ENCODE assay signal across 8 cellular contexts in the genomic region with DNA sequence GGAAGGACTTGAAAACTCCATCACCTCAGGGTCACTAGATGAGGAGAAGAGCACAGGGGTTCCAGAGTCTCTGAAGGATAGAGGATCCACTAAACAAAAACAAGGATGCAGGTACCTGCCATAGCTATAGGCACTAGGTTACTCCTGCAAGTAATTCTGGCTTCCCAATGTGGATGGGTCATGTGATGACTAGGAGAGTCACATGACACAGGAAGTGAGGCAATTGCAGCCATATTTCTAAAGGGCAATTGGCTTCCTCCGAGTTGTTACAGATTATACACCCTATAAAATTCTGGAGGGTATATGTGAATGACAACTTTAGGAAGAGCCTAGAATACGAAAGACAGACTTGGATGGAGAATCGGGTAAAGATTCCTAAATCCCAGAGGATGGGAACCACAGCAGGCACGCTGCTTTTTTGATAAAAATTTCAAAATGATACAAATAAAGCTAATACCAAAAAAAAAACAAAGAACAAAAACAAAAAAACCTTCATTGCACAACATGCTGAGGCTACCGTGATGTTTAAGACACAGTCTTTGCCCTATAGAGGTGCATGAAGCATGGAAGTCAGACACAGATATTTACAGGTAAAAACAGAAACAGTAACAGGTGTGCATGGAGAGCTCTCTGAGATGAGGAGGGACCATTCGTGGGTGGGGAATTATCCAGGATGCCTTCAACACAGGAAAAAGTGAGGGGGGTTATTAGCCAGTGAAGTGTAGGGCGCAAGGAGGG. TPM values are rescaled to one million over a fixed set of nuclear protein-coding genes. Genes with fewer than 3 reads are reported as not detected.
A peak's percentile ranks its signal among the peaks of the same experiment; 100 is the strongest.
DNase-seq lines count a peak whose midpoint lies in the region; ATAC-seq lines count a peak whose summit lies in the region.

No MANE protein-coding gene starts in this region.

- peak overlapping the region; percentile 10 for H3K9ac ChIP-seq in SK-N-MC (ENCODE audit: insufficient read length)

- no peaks in the 10 kb centered on the region for H3K36me3 ChIP-seq in SK-N-MC (ENCODE audit: insufficient read depth, low read length)

- peak overlapping the region; percentile 78; the same call in 1 of the 2 replicates for H3K27ac ChIP-seq in SK-N-MC

- H3K4me3 ChIP-seq in SK-N-MC: peak overlapping the region; percentile 50

- no peaks in the 10 kb centered on the region for H3K9me3 ChIP-seq in SK-N-MC (ENCODE audit: low read depth, low read length)

- peak; percentile 78 for DNase-seq in COLO829 (ENCODE audit: low spot score)
- peak; percentile 57 for DNase-seq in HT1080 (ENCODE audit: low read depth)
- DNase-seq in SK-N-MC (ENCODE audit: low read depth, low spot score): peak; percentile 65
- peak; percentile 88 for DNase-seq in epidermal melanocyte (ENCODE audit: insufficient read length, low spot score)
- peak; percentile 69 for DNase-seq in mucosa of gallbladder (ENCODE audit: low spot score)

- ATAC-seq in GM21576 (IDR thresholded peaks at IDR 0.05; ENCODE audit: unreplicated experiment) (no peak), GM21423 (IDR thresholded peaks at IDR 0.05; ENCODE audit: unreplicated experiment) (no peak), GM21825 (IDR thresholded peaks at IDR 0.05; ENCODE audit: unreplicated experiment) (no peak)

RNA-seq across cellular contexts. Expression of gene MTX1, which starts 10.5 kb away (rescaled TPM):
- total RNA-seq in HT1080 (2014; rRNA removed; shearing (Covaris generic)): 50.0 and 54.0 TPM in 2 replicates
- polyA plus RNA-seq in HT1080 (2015; cell fraction: cytosol; rRNA removed): 16.8 and 24.7 TPM in 2 replicates
- 13.2 and 18.0 TPM in 2 replicates for polyA plus RNA-seq in HT1080 (2015; cell fraction: nucleus; rRNA removed)
- total RNA-seq in mucosa of gallbladder: 31.3 TPM

RNA-seq across cellular contexts. Expression of gene THBS3, which starts 11.3 kb away (rescaled TPM):
- 2.7 and 3.1 TPM in 2 replicates for total RNA-seq in HT1080 (2014; rRNA removed; shearing (Covaris generic))
- polyA plus RNA-seq in HT1080 (2015; cell fraction: cytosol; rRNA removed): 1.9 and 2.2 TPM in 2 replicates
- polyA plus RNA-seq in HT1080 (2015; cell fraction: nucleus; rRNA removed): 20.7 and 22.6 TPM in 2 replicates
- 43.1 TPM for total RNA-seq in mucosa of gallbladder

RNA-seq across cellular contexts. Expression of gene ENTREP3, which starts 36.3 kb away (rescaled TPM):
- total RNA-seq in HT1080 (2014; rRNA removed; shearing (Covaris generic)): 7.7 and 15.3 TPM in 2 replicates
- 63.0 and 63.4 TPM in 2 replicates for polyA plus RNA-seq in HT1080 (2015; cell fraction: cytosol; rRNA removed)
- 35.9 and 41.0 TPM in 2 replicates for polyA plus RNA-seq in HT1080 (2015; cell fraction: nucleus; rRNA removed)
- total RNA-seq in mucosa of gallbladder: 49.0 TPM

RNA-seq across cellular contexts. Expression of gene SCAMP3, which starts 43.1 kb away (rescaled TPM):
- 124 and 158 TPM in 2 replicates for total RNA-seq in HT1080 (2014; rRNA removed; shearing (Covaris generic))
- 161 and 192 TPM in 2 replicates for polyA plus RNA-seq in HT1080 (2015; cell fraction: cytosol; rRNA removed)
- 135 and 148 TPM in 2 replicates for polyA plus RNA-seq in HT1080 (2015; cell fraction: nucleus; rRNA removed)
- total RNA-seq in mucosa of gallbladder: 68.6 TPM

RNA-seq across cellular contexts. Expression of gene TRIM46, which starts 45.4 kb away (rescaled TPM):
- total RNA-seq in HT1080 (2014; rRNA removed; shearing (Covaris generic)): 3.1 and 4.1 TPM in 2 replicates
- polyA plus RNA-seq in HT1080 (2015; cell fraction: cytosol; rRNA removed): 2.4 TPM in 2 replicates
- polyA plus RNA-seq in HT1080 (2015; cell fraction: nucleus; rRNA removed): 8.5 and 9.9 TPM in 2 replicates
- total RNA-seq in mucosa of gallbladder: 0.83 TPM

Comparison
In these comparisons a context has a peak if more than half of its experiments do, and no peak if none do; other contexts are left out.
1. RNA of gene THBS3, which starts 11.3 kb away (total RNA-seq): 43.1 TPM in mucosa of gallbladder (single experiment); 2.7 to 3.1 TPM in HT1080; every median in the first group is over 10 times any median in the second.
2. Peak in every context shown above with its lines, with median percentiles within 50 percentile points of each other: DNase-seq.